In the genomic region with DNA sequence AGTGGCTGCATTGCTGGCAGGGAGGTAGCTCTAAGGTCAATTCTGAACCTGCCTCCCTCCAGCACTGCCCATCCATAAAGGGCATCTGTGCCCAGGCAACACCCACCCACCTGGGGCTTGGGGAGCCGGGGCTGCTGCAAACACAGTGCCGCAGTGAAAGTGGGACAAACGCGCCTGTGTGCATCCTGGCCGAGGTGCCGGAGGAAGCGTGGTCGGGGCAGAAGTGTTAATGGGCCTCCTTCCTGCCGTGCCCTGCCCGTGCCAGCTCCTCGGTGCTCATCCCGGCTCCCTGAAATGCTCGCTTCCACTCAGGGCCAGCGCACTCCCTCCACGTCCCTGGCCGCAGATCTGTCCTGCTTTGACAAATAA, we compare ENCODE assay signal across 12 cellular contexts. TPM values are rescaled to one million over a fixed set of nuclear protein-coding genes. Genes with fewer than 3 reads are reported as not detected.
A peak's percentile ranks its signal among the peaks of the same experiment; 100 is the strongest.
DNase-seq lines count a peak whose midpoint lies in the region; ATAC-seq and TF ChIP-seq lines count a peak whose summit lies in the region.
"Had no signal": no experiment of that assay in that cellular context is flagged by ENCODE, and none has a peak within 500 bp of the region (broad histone marks: within the 10 kb centered on the region; RNA-seq: fewer than 3 reads in every experiment).

No MANE protein-coding gene starts in this region.

- H3K36me3 Mint-ChIP-seq in activated CD4-positive, alpha-beta T cell treated with anti-CD3 and anti-CD28 coated beads for 36 hours (ENCODE audit: low read depth) = peaks cover 4% of the 10 kb centered on the region
- no peaks in the 10 kb centered on the region for H3K36me3 Mint-ChIP-seq in IgD-negative memory B cell
- H3K36me3 Mint-ChIP-seq in central memory CD8-positive, alpha-beta T cell (ENCODE audit: insufficient read depth) = peaks cover 28% of the 10 kb centered on the region

- peaks cover 80% of the 10 kb centered on the region for H3K4me1 Mint-ChIP-seq in activated CD4-positive, alpha-beta T cell treated with anti-CD3 and anti-CD28 coated beads for 36 hours
- peaks cover 23 to 69% (median 47%) of the 10 kb centered on the region in 3 donors for H3K4me1 Mint-ChIP-seq in IgD-negative memory B cell
- H3K4me1 Mint-ChIP-seq in central memory CD8-positive, alpha-beta T cell = peaks cover 70% of the 10 kb centered on the region

- no peak for ATAC-seq in activated CD4-positive, alpha-beta T cell treated with anti-CD3 and anti-CD28 coated beads for 36 hours
- ATAC-seq in central memory CD8-positive, alpha-beta T cell (replicated peaks; ENCODE audit: extremely low read depth, poor library complexity, severe bottlenecking) = no peak
- ATAC-seq: body of pancreas, right cardiac atrium had no signal

- no peaks in the 10 kb centered on the region for H3K27me3 ChIP-seq in neutrophil
- H3K27me3 ChIP-seq: body of pancreas had no signal

- H3K9me3 ChIP-seq in neutrophil = no peaks in the 10 kb centered on the region
- H3K9me3 ChIP-seq: body of pancreas had no signal

- H3K27ac ChIP-seq in neutrophil = peak overlapping the region; percentile 100
- H3K27ac ChIP-seq: 22Rv1 had no signal

- TF ChIP-seq CTCF in neutrophil (IDR thresholded peaks at IDR 0.05) = no peak

- no peaks in the 10 kb centered on the region for H3K27me3 Mint-ChIP-seq in activated CD4-positive, alpha-beta T cell treated with anti-CD3 and anti-CD28 coated beads for 36 hours
- no peaks in the 10 kb centered on the region for H3K27me3 Mint-ChIP-seq in IgD-negative memory B cell
- no peaks in the 10 kb centered on the region for H3K27me3 Mint-ChIP-seq in central memory CD8-positive, alpha-beta T cell

- H3K4me1 ChIP-seq in neutrophil (ENCODE audit: control insufficient read depth in 1 of 2, insufficient read depth in 1 of 2, low read depth in 1 of 2, low read length in 1 of 2) = peaks cover 77 to 82% of the 10 kb centered on the region in 2 experiments

- intact Hi-C loops in activated CD4-positive, alpha-beta T cell treated with anti-CD3 and anti-CD28 coated beads for 36 hours (cut with DNase I, micrococcal nuclease) = loop anchor here in 1 of 2 experiments (1.0 kb wide), 1 partner anchor 54 kb away; no protein-coding TSS in a partner anchor

- no peaks in the 10 kb centered on the region for H3K36me3 ChIP-seq in neutrophil

- no peak for DNase-seq in activated CD4-positive, alpha-beta T cell treated with anti-CD3 and anti-CD28 coated beads for 36 hours
- no peak for DNase-seq in activated CD4-positive, alpha-beta T cell treated with anti-CD3 and anti-CD28 coated beads, Interleukin-2, amount 50 U/mL, for 1 hour
- DNase-seq in central memory CD8-positive, alpha-beta T cell (ENCODE audit: low spot score in 2 of 2) = no peak
- no peak for DNase-seq in stimulated activated naive CD4-positive, alpha-beta T cell (lab: John Stamatoyannopoulos, UW)
- DNase-seq in HUDEP-2 (lab: John Stamatoyannopoulos, UW; ENCODE audit: unreplicated experiment in 76 of 76) (no peak), Ammon's horn (ENCODE audit: low spot score) (no peak)
- DNase-seq: body of pancreas, kidney had no signal

- POLR2A ChIA-PET in activated CD4-positive, alpha-beta T cell treated with anti-CD3 and anti-CD28 coated beads for 36 hours (lab: Charles Lee) = interaction anchor here (1.0 kb wide), 1 partner anchor 54 kb away, joined by 4 read pairs; no protein-coding TSS in a partner anchor

- peak overlapping the region; percentile 13 to 62 for H3K4me3 ChIP-seq in neutrophil (ENCODE audit: low read depth in 1 of 2, low read length in 1 of 2)
- H3K4me3 ChIP-seq: body of pancreas had no signal

- CTCF ChIA-PET in activated CD4-positive, alpha-beta T cell treated with anti-CD3 and anti-CD28 coated beads for 36 hours (lab: Charles Lee) = interaction anchor here (1.0 to 9.5 kb wide), 10 partner anchors 13 to 58 kb away, joined by 3 to 62 read pairs (median 8); no protein-coding TSS in a partner anchor

- H3K9me3 Mint-ChIP-seq in activated CD4-positive, alpha-beta T cell treated with anti-CD3 and anti-CD28 coated beads for 36 hours (ENCODE audit: low read depth) = peaks cover 4% of the 10 kb centered on the region
- H3K9me3 Mint-ChIP-seq in IgD-negative memory B cell = no peaks in the 10 kb centered on the region
- H3K9me3 Mint-ChIP-seq in central memory CD8-positive, alpha-beta T cell = no peaks in the 10 kb centered on the region

- peak overlapping the region; percentile 70 for H3K27ac Mint-ChIP-seq in activated CD4-positive, alpha-beta T cell treated with anti-CD3 and anti-CD28 coated beads for 36 hours
- H3K27ac Mint-ChIP-seq in IgD-negative memory B cell = peak overlapping the region; percentile 82 to 99 (median 87)
- H3K27ac Mint-ChIP-seq in central memory CD8-positive, alpha-beta T cell (ENCODE audit: low read depth) = peak overlapping the region; percentile 93

- peak overlapping the region; percentile 18 for H3K4me3 Mint-ChIP-seq in activated CD4-positive, alpha-beta T cell treated with anti-CD3 and anti-CD28 coated beads for 36 hours
- H3K4me3 Mint-ChIP-seq in IgD-negative memory B cell = peak overlapping the region in 2 of 4 donors; percentile 28 to 48
- peak overlapping the region; percentile 68 for H3K4me3 Mint-ChIP-seq in central memory CD8-positive, alpha-beta T cell

RNA-seq across cellular contexts. Expression of a gene that starts 55.7 kb away (rescaled TPM):
- total RNA-seq in activated CD4-positive, alpha-beta T cell treated with anti-CD3 and anti-CD28 coated beads for 36 hours = 10 to 100 TPM; 74.4 to 77.7 TPM
- 249 TPM for polyA plus RNA-seq in IgD-negative memory B cell
